ENCODE assay signal across 14 cellular contexts in the genomic region with DNA sequence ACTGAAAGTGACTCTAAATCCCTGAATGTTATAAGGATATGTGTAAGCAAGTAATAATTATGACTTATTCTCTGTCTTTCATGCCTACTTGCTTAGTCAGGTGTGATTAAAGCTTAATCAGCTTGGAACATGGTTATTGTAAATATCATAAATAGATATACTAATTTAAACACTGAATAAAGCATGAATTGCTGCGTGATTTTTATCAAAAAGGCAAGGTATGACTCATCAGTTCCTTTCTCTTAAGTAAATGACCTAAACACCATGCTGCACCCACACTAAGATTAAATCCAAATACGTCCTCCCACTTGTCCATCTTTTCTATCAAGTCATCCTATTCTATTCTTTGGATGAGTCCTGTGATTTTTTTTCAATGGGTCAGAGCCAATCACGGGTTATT.
DNase-seq lines count a peak whose midpoint lies in the region; ATAC-seq and TF ChIP-seq lines count a peak whose summit lies in the region.
"Had no signal": no experiment of that assay in that cellular context is flagged by ENCODE, and none has a peak within 500 bp of the region (broad histone marks: within the 10 kb centered on the region; RNA-seq: fewer than 3 reads in every experiment).

No MANE protein-coding gene starts in this region.

- TF ChIP-seq CTCF in HCT116 (IDR thresholded peaks at IDR 0.05 in 2 of 3, conservative IDR thresholded peaks at IDR 0.05 in 1 of 3; ENCODE audit: borderline replicate concordance in 1 of 3, insufficient read depth in 1 of 3, low read depth in 2 of 3, low read length in 2 of 3) = 0 out of 6 replicates have a peak, but pooled peaks of 1 of the 3 experiments have one; percentile 4
- no peak for TF ChIP-seq CTCF in epithelial cell of esophagus (IDR thresholded peaks at IDR 0.05; ENCODE audit: insufficient read depth, low read depth, low read length, missing control alignments)
- TF ChIP-seq CTCF in retinal pigment epithelial cell (conservative IDR thresholded peaks at IDR 0.05; ENCODE audit: low read depth, low read length) = no peak
- no peak for TF ChIP-seq CTCF in lower leg skin (IDR thresholded peaks at IDR 0.05)

- peaks cover 90 to 99% of the 10 kb centered on the region in 2 experiments for H3K4me1 ChIP-seq in HCT116 (ENCODE audit: control insufficient read depth in 1 of 2, insufficient read depth in 2 of 2, low read length in 2 of 2)
- H3K4me1 ChIP-seq: HAP-1, right atrium auricular region, testis had no signal

- DNase-seq in HCT116 (ENCODE audit: low read depth, low spot score) = peak; percentile 99
- peak; percentile 14 for DNase-seq in OCI-M1 (lab: John Stamatoyannopoulos, UW)
- DNase-seq in epithelial cell of esophagus (ENCODE audit: low read depth) = peak; percentile 95
- DNase-seq in retinal pigment epithelial cell (ENCODE audit: low read depth) = peak; percentile 59
- DNase-seq in lower leg skin (ENCODE audit: low spot score in 2 of 2) = no peak
- DNase-seq in activated effector memory CD4-positive, alpha-beta T cell treated with Interleukin-2 at 50 U/mL for 16 hours = no peak
- DNase-seq in stimulated activated naive CD4-positive, alpha-beta T cell (lab: John Stamatoyannopoulos, UW) = no peak
- DNase-seq: DMS 273 treated with DMSO at 0.1 percent for 48 hours; effector CD4-positive, alpha-beta T cell; NCI-H2029; T-helper 9 cell; testis had no signal

- peaks cover 92% of the 10 kb centered on the region for H3K79me2 ChIP-seq in HCT116 (ENCODE audit: insufficient read depth, low read length)

- CTCF ChIA-PET in HCT116 (lab: Charles Lee) = interaction anchor here (1.4 to 1.7 kb wide), 2 partner anchors 111 to 424 kb away, joined by 3 to 7 read pairs; no protein-coding TSS in a partner anchor

- H3K9me2 ChIP-seq in HCT116 (ENCODE audit: insufficient read depth) = no peaks in the 10 kb centered on the region

- peak; percentile 48 for TF ChIP-seq RAD21 in HCT116 (IDR thresholded peaks at IDR 0.05; ENCODE audit: low read depth)

- H3K9ac ChIP-seq in HCT116 (ENCODE audit: low read length) = peak overlapping the region; percentile 53

- H3K9me3 ChIP-seq in HCT116 (ENCODE audit: control insufficient read depth in 1 of 2, insufficient read depth in 1 of 2, low read depth in 1 of 2, low read length in 2 of 2) = no peaks in the 10 kb centered on the region
- H3K9me3 ChIP-seq: HAP-1, right atrium auricular region, testis had no signal

- H3K4me2 ChIP-seq in HCT116 (ENCODE audit: low read length) = peak overlapping the region; percentile 31

- H3K36me3 ChIP-seq in HCT116 (ENCODE audit: control insufficient read depth in 1 of 2, insufficient read depth in 2 of 2, low read length in 2 of 2) = no peaks in the 10 kb centered on the region
- H3K36me3 ChIP-seq: HAP-1, right atrium auricular region had no signal

- RAD21 ChIA-PET in HCT116 (lab: Charles Lee; ENCODE audit: low non-redundant PET in 1 of 2, low total read pairs in 2 of 2, uncharacterized antibody in 2 of 2, unreplicated experiment in 2 of 2) = interaction anchor here in 1 of 2 experiments (1.0 kb wide), 1 partner anchor 111 kb away, joined by 3 read pairs; no protein-coding TSS in a partner anchor

- POLR2A ChIA-PET in HCT116 (lab: Charles Lee) = interaction anchor here (0.9 to 2.5 kb wide), 30 partner anchors 9 to 124 kb away, joined by 3 to 24 read pairs (median 5); no protein-coding TSS in a partner anchor

- intact Hi-C loops in HCT116 (cut with micrococcal nuclease) = loop anchor here (2.0 kb wide), 3 partner anchors 63 to 111 kb away; no protein-coding TSS in a partner anchor
- intact Hi-C loops in lower leg skin (cut with DNase I; ENCODE audit: low total_unique reads) = no loop called here

- no peak for TF ChIP-seq POLR2A in HCT116 (IDR thresholded peaks at IDR 0.05; ENCODE audit: borderline replicate concordance, extremely low read depth, insufficient read depth, insufficient read length)
- TF ChIP-seq POLR2A in lower leg skin (IDR thresholded peaks at IDR 0.05) = no peak

- H2AFZ ChIP-seq in HCT116 (ENCODE audit: low read depth, low read length, poor library complexity, severe bottlenecking) = no peak overlapping the region

- peak; percentile 76 for ATAC-seq in HCT116

- no peaks in the 10 kb centered on the region for H4K20me1 ChIP-seq in HCT116 (ENCODE audit: insufficient read depth)

- H3K27ac ChIP-seq in HCT116 (ENCODE audit: low read depth, low read length) = peak overlapping the region; percentile 99
- H3K27ac ChIP-seq: right atrium auricular region, testis had no signal

- no peak overlapping the region for H3K4me3 ChIP-seq in HCT116 (replicated peaks in 1 of 2; ENCODE audit: low read depth in 1 of 2, low read length in 2 of 2)
- H3K4me3 ChIP-seq in epithelial cell of esophagus (ENCODE audit: low read length) = peak overlapping the region; percentile 34
- no peak overlapping the region for H3K4me3 ChIP-seq in retinal pigment epithelial cell (ENCODE audit: low read length)
- H3K4me3 ChIP-seq in lower leg skin (ENCODE audit: low read depth, poor library complexity, severe bottlenecking) = no peak overlapping the region
- H3K4me3 ChIP-seq: HAP-1, right atrium auricular region, testis had no signal

- no peaks in the 10 kb centered on the region for H3K27me3 ChIP-seq in HCT116 (ENCODE audit: insufficient read depth, low read length)
- H3K27me3 ChIP-seq: right atrium auricular region, testis had no signal

- no TSS peak for BruUV-seq in HCT116 (replicated peaks; lab: Mats Ljungman, UMichigan)

- WGBS in lower leg skin, 2 donors = 35% methylated on average over 3 of the region's 3 CpGs

TF ChIP-seq in HCT116, 20 proteins besides CTCF, POLR2A, EP300 and RAD21 (continues in another document):
- TF ChIP-seq, protein P1, sequence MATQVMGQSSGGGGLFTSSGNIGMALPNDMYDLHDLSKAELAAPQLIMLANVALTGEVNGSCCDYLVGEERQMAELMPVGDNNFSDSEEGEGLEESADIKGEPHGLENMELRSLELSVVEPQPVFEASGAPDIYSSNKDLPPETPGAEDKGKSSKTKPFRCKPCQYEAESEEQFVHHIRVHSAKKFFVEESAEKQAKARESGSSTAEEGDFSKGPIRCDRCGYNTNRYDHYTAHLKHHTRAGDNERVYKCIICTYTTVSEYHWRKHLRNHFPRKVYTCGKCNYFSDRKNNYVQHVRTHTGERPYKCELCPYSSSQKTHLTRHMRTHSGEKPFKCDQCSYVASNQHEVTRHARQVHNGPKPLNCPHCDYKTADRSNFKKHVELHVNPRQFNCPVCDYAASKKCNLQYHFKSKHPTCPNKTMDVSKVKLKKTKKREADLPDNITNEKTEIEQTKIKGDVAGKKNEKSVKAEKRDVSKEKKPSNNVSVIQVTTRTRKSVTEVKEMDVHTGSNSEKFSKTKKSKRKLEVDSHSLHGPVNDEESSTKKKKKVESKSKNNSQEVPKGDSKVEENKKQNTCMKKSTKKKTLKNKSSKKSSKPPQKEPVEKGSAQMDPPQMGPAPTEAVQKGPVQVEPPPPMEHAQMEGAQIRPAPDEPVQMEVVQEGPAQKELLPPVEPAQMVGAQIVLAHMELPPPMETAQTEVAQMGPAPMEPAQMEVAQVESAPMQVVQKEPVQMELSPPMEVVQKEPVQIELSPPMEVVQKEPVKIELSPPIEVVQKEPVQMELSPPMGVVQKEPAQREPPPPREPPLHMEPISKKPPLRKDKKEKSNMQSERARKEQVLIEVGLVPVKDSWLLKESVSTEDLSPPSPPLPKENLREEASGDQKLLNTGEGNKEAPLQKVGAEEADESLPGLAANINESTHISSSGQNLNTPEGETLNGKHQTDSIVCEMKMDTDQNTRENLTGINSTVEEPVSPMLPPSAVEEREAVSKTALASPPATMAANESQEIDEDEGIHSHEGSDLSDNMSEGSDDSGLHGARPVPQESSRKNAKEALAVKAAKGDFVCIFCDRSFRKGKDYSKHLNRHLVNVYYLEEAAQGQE (IDR thresholded peaks at IDR 0.05; ENCODE audit: low read depth) = no peak
- TF ChIP-seq JUND (IDR thresholded peaks at IDR 0.05) (peak; percentile 99), CEBPB (IDR thresholded peaks at IDR 0.05; ENCODE audit: low read depth) (peak; percentile 86), EZH2phosphoT487 (IDR thresholded peaks at IDR 0.05; ENCODE audit: borderline replicate concordance) (no peak), EGR1 (IDR thresholded peaks at IDR 0.05; ENCODE audit: low read depth) (peak; percentile 84; the same call in 1 of the 2 replicates), SRF (IDR thresholded peaks at IDR 0.05; ENCODE audit: low read depth) (peak; percentile 87), ZNF274 (IDR thresholded peaks at IDR 0.05; ENCODE audit: low read depth, low read length) (no peak), POLR2AphosphoS5 (IDR thresholded peaks at IDR 0.05; ENCODE audit: low read depth, low read length) (peak; percentile 73), YY1 (IDR thresholded peaks at IDR 0.05; ENCODE audit: extremely low read depth, insufficient replicate concordance, low read depth, low read length) (no peak), FOSL1 (IDR thresholded peaks at IDR 0.05; ENCODE audit: low read depth) (peak; percentile 99), EZH2 (IDR thresholded peaks at IDR 0.05) (no peak), ZFX (IDR thresholded peaks at IDR 0.05) (no peak)
- TF ChIP-seq, protein P2, sequence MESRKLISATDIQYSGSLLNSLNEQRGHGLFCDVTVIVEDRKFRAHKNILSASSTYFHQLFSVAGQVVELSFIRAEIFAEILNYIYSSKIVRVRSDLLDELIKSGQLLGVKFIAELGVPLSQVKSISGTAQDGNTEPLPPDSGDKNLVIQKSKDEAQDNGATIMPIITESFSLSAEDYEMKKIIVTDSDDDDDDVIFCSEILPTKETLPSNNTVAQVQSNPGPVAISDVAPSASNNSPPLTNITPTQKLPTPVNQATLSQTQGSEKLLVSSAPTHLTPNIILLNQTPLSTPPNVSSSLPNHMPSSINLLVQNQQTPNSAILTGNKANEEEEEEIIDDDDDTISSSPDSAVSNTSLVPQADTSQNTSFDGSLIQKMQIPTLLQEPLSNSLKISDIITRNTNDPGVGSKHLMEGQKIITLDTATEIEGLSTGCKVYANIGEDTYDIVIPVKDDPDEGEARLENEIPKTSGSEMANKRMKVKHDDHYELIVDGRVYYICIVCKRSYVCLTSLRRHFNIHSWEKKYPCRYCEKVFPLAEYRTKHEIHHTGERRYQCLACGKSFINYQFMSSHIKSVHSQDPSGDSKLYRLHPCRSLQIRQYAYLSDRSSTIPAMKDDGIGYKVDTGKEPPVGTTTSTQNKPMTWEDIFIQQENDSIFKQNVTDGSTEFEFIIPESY (IDR thresholded peaks at IDR 0.05; ENCODE audit: extremely low read depth, insufficient replicate concordance, low read length) = peak; percentile 73
- TF ChIP-seq, protein P3, sequence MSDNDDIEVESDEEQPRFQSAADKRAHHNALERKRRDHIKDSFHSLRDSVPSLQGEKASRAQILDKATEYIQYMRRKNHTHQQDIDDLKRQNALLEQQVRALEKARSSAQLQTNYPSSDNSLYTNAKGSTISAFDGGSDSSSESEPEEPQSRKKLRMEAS (IDR thresholded peaks at IDR 0.05) = peak; percentile 74
- TF ChIP-seq, protein P4, sequence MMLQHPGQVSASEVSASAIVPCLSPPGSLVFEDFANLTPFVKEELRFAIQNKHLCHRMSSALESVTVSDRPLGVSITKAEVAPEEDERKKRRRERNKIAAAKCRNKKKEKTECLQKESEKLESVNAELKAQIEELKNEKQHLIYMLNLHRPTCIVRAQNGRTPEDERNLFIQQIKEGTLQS (IDR thresholded peaks at IDR 0.05) = peak; percentile 72

Comparison
In these comparisons a context has a peak if more than half of its experiments do, and no peak if none do; other contexts are left out.
1. DNase-seq: peak in HCT116 (single experiment), OCI-M1 (single experiment), epithelial cell of esophagus (single experiment) and retinal pigment epithelial cell (single experiment); none in lower leg skin (0 of 2), activated effector memory CD4-positive, alpha-beta T cell treated with Interleukin-2 at 50 U/mL for 16 hours (single experiment) and stimulated activated naive CD4-positive, alpha-beta T cell (0 of 6).